Comparison of ENCODE assay signal across 8 cellular contexts in the genomic region with DNA sequence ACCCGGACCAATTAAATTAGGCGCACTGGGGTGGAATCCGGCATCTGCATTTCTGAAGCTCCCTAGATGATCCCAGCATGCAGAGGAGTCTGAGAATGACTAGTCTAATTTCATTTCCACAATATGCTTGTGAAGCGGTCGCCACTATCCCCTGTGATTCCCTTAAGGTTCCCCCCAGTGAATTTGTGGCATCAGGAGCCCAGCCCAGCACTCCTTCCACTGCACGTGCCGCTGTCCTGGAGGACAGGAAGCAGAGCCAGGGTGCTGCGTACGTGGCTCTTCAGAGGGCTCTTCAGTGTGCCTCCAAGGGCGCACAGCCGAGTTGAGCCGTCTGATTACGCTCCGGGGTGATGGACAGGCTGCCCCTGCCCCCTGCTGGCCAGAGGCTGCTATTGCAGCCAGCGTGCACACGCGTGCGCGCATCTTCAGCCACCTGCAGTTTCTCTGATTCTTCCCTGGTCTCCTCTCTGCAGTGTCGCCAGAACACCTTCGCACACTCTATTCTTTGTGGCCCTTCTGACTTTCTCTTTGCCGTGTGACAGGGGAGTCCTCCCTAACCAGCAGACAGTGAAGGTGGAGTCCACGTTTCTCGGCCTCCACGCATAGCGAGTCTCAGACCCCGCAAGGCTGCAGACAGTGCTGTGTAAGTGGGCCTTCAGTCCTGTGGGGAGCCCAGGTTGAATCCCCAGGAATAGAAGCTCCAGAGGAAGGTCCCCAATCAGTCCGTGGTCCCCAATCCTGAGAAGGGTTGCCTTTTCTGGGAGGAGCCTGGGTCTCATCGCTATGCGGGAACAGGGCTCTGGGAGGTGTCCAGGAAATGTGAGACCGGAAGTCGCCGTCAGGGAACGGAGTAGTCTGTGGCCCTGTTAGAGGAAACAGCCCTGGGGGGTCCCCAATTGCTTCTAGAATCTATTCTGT. TPM values are rescaled to one million over a fixed set of nuclear protein-coding genes. Genes with fewer than 3 reads are reported as not detected.
DNase-seq lines count a peak whose midpoint lies in the region; ATAC-seq and TF ChIP-seq lines count a peak whose summit lies in the region.

No MANE protein-coding gene starts in this region.

- peak; percentile 99 for TF ChIP-seq CTCF in C4-2B (conservative IDR thresholded peaks at IDR 0.05)
- TF ChIP-seq CTCF in lower lobe of right lung (IDR thresholded peaks at IDR 0.05) = peak; percentile 100

- no peaks in the 10 kb centered on the region for H3K9me3 ChIP-seq in lower lobe of right lung

- DNase-seq in NCI-H526 treated with DMSO at 0.1 percent for 48 hours (lab: John Stamatoyannopoulos, UW) (peak; percentile 77), ecto neural progenitor cell (ENCODE audit: low spot score) (peak; percentile 91), lower lobe of right lung (peak; percentile 94)
- peak; percentile 81 to 85 for DNase-seq in activated CD4-positive, alpha-beta T cell treated with anti-CD3 and anti-CD28 coated beads, Interleukin-2, amount 50 U/mL, for 48 hours
- DNase-seq in stimulated activated CD8-positive, alpha-beta memory T cell treated with anti-CD3 and anti-CD28 coated beads, Interleukin-12 subunit alpha, Interleukin-12 subunit beta, amount 100 ng/mL, for 1 hour (ENCODE audit: low read depth) = peak; percentile 65

- intact Hi-C loops in lower lobe of right lung (cut with DNase I) = no loop called here

- H3K36me3 ChIP-seq in lower lobe of right lung = no peaks in the 10 kb centered on the region

- H3K27ac ChIP-seq in C4-2B (peak overlapping the region; percentile 17), lower lobe of right lung (no peak overlapping the region)

- H3K27me3 ChIP-seq in lower lobe of right lung (ENCODE audit: low read depth) = peaks cover 10% of the 10 kb centered on the region

- peaks cover 14% of the 10 kb centered on the region for H3K4me1 ChIP-seq in lower lobe of right lung

- ATAC-seq in GM19395 (IDR thresholded peaks at IDR 0.05; ENCODE audit: unreplicated experiment) (peak; percentile 96), HG03558 (IDR thresholded peaks at IDR 0.05; ENCODE audit: extremely low read depth, unreplicated experiment) (peak; percentile 58), lower lobe of right lung (peak; percentile 98 to 99)

- peak overlapping the region; percentile 27 for H3K4me3 ChIP-seq in lower lobe of right lung

RNA-seq across cellular contexts. Expression of a gene that starts 16.5 kb away (rescaled TPM):
- total RNA-seq in lower lobe of right lung = not detected

RNA-seq across cellular contexts. Expression of a gene that starts 32.4 kb away (rescaled TPM):
- 160 TPM for total RNA-seq in lower lobe of right lung
